22 cellular contexts compared by ENCODE assay signal in genomic region chr16:57904101-57904500, GRCh38.
"Had no signal": no experiment of that assay in that cellular context is flagged by ENCODE, and none has a peak within 500 bp of the region (broad histone marks: within the 10 kb centered on the region; RNA-seq: fewer than 3 reads in every experiment).

No MANE protein-coding gene starts in this region.

- H3K27ac ChIP-seq: HL-60, RWPE1 had no signal

- H3K9me3 ChIP-seq: SK-N-SH had no signal

- FAIRE-seq: HTR-8/SVneo had no signal

- ATAC-seq: Panc1, T-cell had no signal

- DNase-seq: Karpas-422, KG1, MV-4-11, NCI-H1048, NCI-H1105, NCI-H1417, NCI-H1436 treated with DMSO at 0.1 percent for 48 hours, NCI-H1694, NCI-H187 treated with DMSO at 0.1 percent for 48 hours, NCI-H2029 treated with DMSO at 0.1 percent for 48 hours, NCI-H2171 treated with DMSO at 0.1 percent for 48 hours, NCI-H524, NCI-H526 treated with DMSO at 0.1 percent for 48 hours, NCI-H774, SHP77, SK-N-SH, SW 1271, T-cell had no signal

- H3K9ac ChIP-seq: SK-N-SH had no signal

- H3K9me2 ChIP-seq: SK-N-SH had no signal

- H3K4me2 ChIP-seq: SK-N-SH had no signal
